Comparison of ENCODE assay signal across 1 cellular context in the genomic region with DNA sequence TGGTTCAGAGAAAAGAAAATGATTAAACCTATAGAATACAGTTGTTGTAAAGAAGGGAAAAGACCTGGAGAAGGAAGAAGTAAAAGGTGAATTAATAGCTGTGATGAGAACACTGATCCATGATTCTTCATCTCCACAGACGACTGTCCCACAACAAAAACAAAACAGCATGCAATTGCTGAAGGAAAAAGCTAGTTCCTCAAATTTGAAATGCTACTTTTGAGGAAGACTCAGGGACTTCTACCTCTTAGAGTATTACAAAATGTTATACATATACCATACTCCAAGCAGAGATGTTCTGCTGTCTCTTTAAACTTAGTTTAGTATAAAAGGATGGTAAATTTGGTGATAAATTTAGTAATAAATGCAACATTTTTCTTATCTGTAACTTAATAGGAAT.
TF ChIP-seq lines count a peak whose summit lies in the region.

No MANE protein-coding gene starts in this region.

TF ChIP-seq in HepG2, 621 proteins besides CTCF, POLR2A, EP300 and RAD21 (continued from another document):
- TF ChIP-seq, protein P1, sequence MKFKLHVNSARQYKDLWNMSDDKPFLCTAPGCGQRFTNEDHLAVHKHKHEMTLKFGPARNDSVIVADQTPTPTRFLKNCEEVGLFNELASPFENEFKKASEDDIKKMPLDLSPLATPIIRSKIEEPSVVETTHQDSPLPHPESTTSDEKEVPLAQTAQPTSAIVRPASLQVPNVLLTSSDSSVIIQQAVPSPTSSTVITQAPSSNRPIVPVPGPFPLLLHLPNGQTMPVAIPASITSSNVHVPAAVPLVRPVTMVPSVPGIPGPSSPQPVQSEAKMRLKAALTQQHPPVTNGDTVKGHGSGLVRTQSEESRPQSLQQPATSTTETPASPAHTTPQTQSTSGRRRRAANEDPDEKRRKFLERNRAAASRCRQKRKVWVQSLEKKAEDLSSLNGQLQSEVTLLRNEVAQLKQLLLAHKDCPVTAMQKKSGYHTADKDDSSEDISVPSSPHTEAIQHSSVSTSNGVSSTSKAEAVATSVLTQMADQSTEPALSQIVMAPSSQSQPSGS (CRISPR knock-in tag; IDR thresholded peaks at IDR 0.05) = no peak
- TF ChIP-seq RBAK (CRISPR knock-in tag; IDR thresholded peaks at IDR 0.05) (no peak), ATM (IDR thresholded peaks at IDR 0.05; ENCODE audit: borderline replicate concordance) (no peak), ZNF468 (CRISPR knock-in tag; IDR thresholded peaks at IDR 0.05) (no peak), ZNF333 (CRISPR knock-in tag; IDR thresholded peaks at IDR 0.05; ENCODE audit: borderline replicate concordance) (no peak), ZSCAN12 (CRISPR knock-in tag; IDR thresholded peaks at IDR 0.05) (no peak), ZSCAN22 (CRISPR knock-in tag; IDR thresholded peaks at IDR 0.05) (no peak), ZNF569 (CRISPR knock-in tag; IDR thresholded peaks at IDR 0.05; ENCODE audit: borderline replicate concordance) (no peak)
- TF ChIP-seq, protein P2, sequence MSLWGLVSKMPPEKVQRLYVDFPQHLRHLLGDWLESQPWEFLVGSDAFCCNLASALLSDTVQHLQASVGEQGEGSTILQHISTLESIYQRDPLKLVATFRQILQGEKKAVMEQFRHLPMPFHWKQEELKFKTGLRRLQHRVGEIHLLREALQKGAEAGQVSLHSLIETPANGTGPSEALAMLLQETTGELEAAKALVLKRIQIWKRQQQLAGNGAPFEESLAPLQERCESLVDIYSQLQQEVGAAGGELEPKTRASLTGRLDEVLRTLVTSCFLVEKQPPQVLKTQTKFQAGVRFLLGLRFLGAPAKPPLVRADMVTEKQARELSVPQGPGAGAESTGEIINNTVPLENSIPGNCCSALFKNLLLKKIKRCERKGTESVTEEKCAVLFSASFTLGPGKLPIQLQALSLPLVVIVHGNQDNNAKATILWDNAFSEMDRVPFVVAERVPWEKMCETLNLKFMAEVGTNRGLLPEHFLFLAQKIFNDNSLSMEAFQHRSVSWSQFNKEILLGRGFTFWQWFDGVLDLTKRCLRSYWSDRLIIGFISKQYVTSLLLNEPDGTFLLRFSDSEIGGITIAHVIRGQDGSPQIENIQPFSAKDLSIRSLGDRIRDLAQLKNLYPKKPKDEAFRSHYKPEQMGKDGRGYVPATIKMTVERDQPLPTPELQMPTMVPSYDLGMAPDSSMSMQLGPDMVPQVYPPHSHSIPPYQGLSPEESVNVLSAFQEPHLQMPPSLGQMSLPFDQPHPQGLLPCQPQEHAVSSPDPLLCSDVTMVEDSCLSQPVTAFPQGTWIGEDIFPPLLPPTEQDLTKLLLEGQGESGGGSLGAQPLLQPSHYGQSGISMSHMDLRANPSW (CRISPR knock-in tag; IDR thresholded peaks at IDR 0.05; ENCODE audit: borderline replicate concordance) = no peak
- TF ChIP-seq, protein P3, sequence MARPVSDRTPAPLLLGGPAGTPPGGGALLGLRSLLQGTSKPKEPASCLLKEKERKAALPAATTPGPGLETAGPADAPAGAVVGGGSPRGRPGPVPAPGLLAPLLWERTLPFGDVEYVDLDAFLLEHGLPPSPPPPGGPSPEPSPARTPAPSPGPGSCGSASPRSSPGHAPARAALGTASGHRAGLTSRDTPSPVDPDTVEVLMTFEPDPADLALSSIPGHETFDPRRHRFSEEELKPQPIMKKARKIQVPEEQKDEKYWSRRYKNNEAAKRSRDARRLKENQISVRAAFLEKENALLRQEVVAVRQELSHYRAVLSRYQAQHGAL (CRISPR knock-in tag; IDR thresholded peaks at IDR 0.05; ENCODE audit: not compliant biosample characterization) = no peak
